7 cellular contexts compared by ENCODE assay signal in genomic region chr16:20592780-20593179, GRCh38. TPM values are rescaled to one million over a fixed set of nuclear protein-coding genes. Genes with fewer than 3 reads are reported as not detected.
"Had no signal": no experiment of that assay in that cellular context is flagged by ENCODE, and none has a peak within 500 bp of the region (broad histone marks: within the 10 kb centered on the region; RNA-seq: fewer than 3 reads in every experiment).

No MANE protein-coding gene starts in this region.

RNA-seq across cellular contexts. Expression of gene ACSM2B, which starts 16.6 kb away (rescaled TPM):
- total RNA-seq: subcutaneous adipose tissue, temporal lobe, thoracic aorta, transverse colon, upper lobe of right lung, ureter, vagina had no signal
